1 cellular context compared by ENCODE assay signal in genomic region chr2:90207454-90208058, GRCh38.
TF ChIP-seq lines count a peak whose summit lies in the region.

No MANE protein-coding gene starts in this region.

TF ChIP-seq in HepG2, 621 proteins besides CTCF, POLR2A, EP300 and RAD21 (continued from another document and continues in another):
- TF ChIP-seq PRDM10 (CRISPR knock-in tag; IDR thresholded peaks at IDR 0.05; ENCODE audit: low read depth), result no peak
- no peak for TF ChIP-seq ZNF746 (CRISPR knock-in tag; IDR thresholded peaks at IDR 0.05)
- TF ChIP-seq BHLHE40 (IDR thresholded peaks at IDR 0.05; ENCODE audit: low read length), result no peak
- TF ChIP-seq ZNF768 (CRISPR knock-in tag; IDR thresholded peaks at IDR 0.05), result no peak
- no peak for TF ChIP-seq PAF1 (CRISPR knock-in tag; IDR thresholded peaks at IDR 0.05)
- peak; percentile 28; the same call in 1 of the 2 replicates for TF ChIP-seq STAG1 (CRISPR knock-in tag; IDR thresholded peaks at IDR 0.05)
- no peak for TF ChIP-seq MLXIP (CRISPR knock-in tag; IDR thresholded peaks at IDR 0.05; ENCODE audit: borderline replicate concordance)
- no peak for TF ChIP-seq ZNF766 (CRISPR knock-in tag; IDR thresholded peaks at IDR 0.05; ENCODE audit: borderline replicate concordance)
- no peak for TF ChIP-seq BCL6 (CRISPR knock-in tag; IDR thresholded peaks at IDR 0.05)
- no peak for TF ChIP-seq HDAC6 (IDR thresholded peaks at IDR 0.05; ENCODE audit: low read depth, low read length)
- no peak for TF ChIP-seq ZNF773 (CRISPR knock-in tag; IDR thresholded peaks at IDR 0.05; ENCODE audit: borderline replicate concordance)
- no peak for TF ChIP-seq MBNL3 (CRISPR knock-in tag; conservative IDR thresholded peaks at IDR 0.05)
- no peak for TF ChIP-seq ZBTB10 (CRISPR knock-in tag; IDR thresholded peaks at IDR 0.05; ENCODE audit: borderline replicate concordance)
- TF ChIP-seq CBFB (CRISPR knock-in tag; IDR thresholded peaks at IDR 0.05), result no peak
- no peak for TF ChIP-seq RARG (CRISPR knock-in tag; IDR thresholded peaks at IDR 0.05; ENCODE audit: low read depth)
- no peak for TF ChIP-seq FOXA1 (IDR thresholded peaks at IDR 0.05)
- peak; percentile 29; the same call in 1 of the 2 replicates for TF ChIP-seq FOXA1 (CRISPR knock-in tag; IDR thresholded peaks at IDR 0.05)
- no peak for TF ChIP-seq ATF2 (CRISPR knock-in tag; IDR thresholded peaks at IDR 0.05)
- no peak for TF ChIP-seq ZNF644 (CRISPR knock-in tag; IDR thresholded peaks at IDR 0.05; ENCODE audit: low read depth)
- no peak for TF ChIP-seq ZFP36L1 (CRISPR knock-in tag; IDR thresholded peaks at IDR 0.05)
- TF ChIP-seq ZNF691 (CRISPR knock-in tag; IDR thresholded peaks at IDR 0.05; ENCODE audit: borderline replicate concordance, low read depth), result no peak
- peak; percentile 40; the same call in 1 of the 2 replicates for TF ChIP-seq SMC3 (IDR thresholded peaks at IDR 0.05; ENCODE audit: low read length)
- TF ChIP-seq HMGXB3 (CRISPR knock-in tag; IDR thresholded peaks at IDR 0.05; ENCODE audit: borderline replicate concordance), result no peak
- TF ChIP-seq GLMP (CRISPR knock-in tag; IDR thresholded peaks at IDR 0.05; ENCODE audit: borderline replicate concordance), result no peak
- no peak for TF ChIP-seq ZNF605 (CRISPR knock-in tag; IDR thresholded peaks at IDR 0.05)
- TF ChIP-seq SMAD3 (CRISPR knock-in tag; IDR thresholded peaks at IDR 0.05), result no peak
- no peak for TF ChIP-seq PRPF4 (IDR thresholded peaks at IDR 0.05; ENCODE audit: low read depth, low read length, poor library complexity, severe bottlenecking)
- TF ChIP-seq ZBTB44 (CRISPR knock-in tag; IDR thresholded peaks at IDR 0.05), result no peak
- no peak for TF ChIP-seq ATAD3A (CRISPR knock-in tag; IDR thresholded peaks at IDR 0.05)
- TF ChIP-seq SIX1 (CRISPR knock-in tag; IDR thresholded peaks at IDR 0.05; ENCODE audit: borderline replicate concordance), result no peak
- TF ChIP-seq POLR2AphosphoS5 (IDR thresholded peaks at IDR 0.05; ENCODE audit: low read depth, low read length), result no peak
- no peak for TF ChIP-seq TBX3 (IDR thresholded peaks at IDR 0.05; ENCODE audit: borderline replicate concordance)
- no peak for TF ChIP-seq RXRA (CRISPR knock-in tag; IDR thresholded peaks at IDR 0.05)
- TF ChIP-seq BRCA1 (CRISPR knock-in tag; IDR thresholded peaks at IDR 0.05), result no peak
- 0 out of 2 replicates have a peak, but pooled peaks have one; percentile 14 for TF ChIP-seq ZFY (CRISPR knock-in tag; IDR thresholded peaks at IDR 0.05)
- TF ChIP-seq XRCC5 (optimal IDR thresholded peaks at IDR 0.05; ENCODE audit: low read length), result peak; percentile 19
- TF ChIP-seq PATZ1 (CRISPR knock-in tag; IDR thresholded peaks at IDR 0.05), result no peak
- no peak for TF ChIP-seq ZNF883 (CRISPR knock-in tag; IDR thresholded peaks at IDR 0.05; ENCODE audit: not compliant biosample characterization)
